Comparison of ENCODE assay signal across 32 cellular contexts in the genomic region with DNA sequence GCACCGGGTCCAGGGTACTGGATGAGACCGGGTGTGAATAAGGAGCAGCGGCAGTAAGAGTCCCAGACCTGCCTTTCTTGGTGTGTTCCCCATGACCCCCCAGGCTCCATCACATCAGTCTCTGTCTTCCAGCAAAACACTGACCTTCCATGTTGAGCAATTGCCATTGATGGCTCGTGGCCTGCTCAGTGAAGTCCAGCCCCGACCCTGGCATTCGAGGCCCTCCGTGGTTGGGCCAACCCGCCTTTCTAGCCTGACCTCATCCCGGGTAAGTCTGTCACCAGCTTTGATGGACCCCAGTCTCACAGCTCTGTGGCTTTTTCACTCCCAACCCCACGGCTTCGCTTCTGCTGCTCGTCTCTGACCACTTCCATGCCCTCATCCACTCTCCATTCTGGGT. TPM values are rescaled to one million over a fixed set of nuclear protein-coding genes. Genes with fewer than 3 reads are reported as not detected.
"Had no signal": no experiment of that assay in that cellular context is flagged by ENCODE, and none has a peak within 500 bp of the region (broad histone marks: within the 10 kb centered on the region; RNA-seq: fewer than 3 reads in every experiment).

No MANE protein-coding gene starts in this region.

- H3K27ac ChIP-seq: adrenal gland, body of pancreas, colonic mucosa, gastrocnemius medialis, neural progenitor cell, right lobe of liver, upper lobe of left lung, vagina had no signal

- H3K4me1 Mint-ChIP-seq: activated CD4-positive, alpha-beta T cell treated with anti-CD3 and anti-CD28 coated beads for 36 hours; activated CD8-positive, alpha-beta memory T cell treated with anti-CD3 and anti-CD28 coated beads, Interleukin-2, amount 10 ng/mL, durations not matched to agents 7 days and 5 days; activated naive CD8-positive, alpha-beta T cell treated with anti-CD3 and anti-CD28 coated beads for 36 hours; stimulated activated effector memory CD8-positive, alpha-beta T cell treated with anti-CD3 and anti-CD28 coated beads, Interleukin-12 subunit alpha, Interleukin-12 subunit beta, amount 100 ng/mL, for 72 hours had no signal

- H3K9me3 Mint-ChIP-seq: activated naive CD8-positive, alpha-beta T cell treated with anti-CD3 and anti-CD28 coated beads for 36 hours; activated T-helper 2 cell treated with anti-CD3 and anti-CD28 coated beads, Interferon-gamma antibody, Interleukin-2, Interleukin-4, amounts not matched to agents 10 μg/mL and 5 μg/mL and 100 μg/mL, durations not matched to agents 14 hours and 24 hours and 36 hours; naive thymus-derived CD4-positive, alpha-beta T cell; neural progenitor cell; stimulated activated effector memory CD8-positive, alpha-beta T cell treated with anti-CD3 and anti-CD28 coated beads, Interleukin-12 subunit alpha, Interleukin-12 subunit beta, amount 100 ng/mL, for 72 hours; stimulated activated naive CD8-positive, alpha-beta T cell treated with anti-CD3 and anti-CD28 coated beads, Interleukin-15, Interleukin-2, amounts not matched to agents 100 ng/mL and 50 ng/mL, for 24 hours had no signal

- H3K4me3 Mint-ChIP-seq: activated CD4-positive, alpha-beta T cell treated with anti-CD3 and anti-CD28 coated beads for 36 hours; activated CD8-positive, alpha-beta memory T cell treated with anti-CD3 and anti-CD28 coated beads, Interleukin-2, amount 10 ng/mL, durations not matched to agents 7 days and 5 days; activated CD8-positive, alpha-beta T cell treated with anti-CD3 and anti-CD28 coated beads, Interleukin-2, amount 10 ng/mL, durations not matched to agents 7 days and 5 days; activated naive CD8-positive, alpha-beta T cell treated with anti-CD3 and anti-CD28 coated beads for 36 hours; naive thymus-derived CD4-positive, alpha-beta T cell; neural progenitor cell; stimulated activated effector memory CD8-positive, alpha-beta T cell treated with anti-CD3 and anti-CD28 coated beads, Interleukin-12 subunit alpha, Interleukin-12 subunit beta, amount 100 ng/mL, for 72 hours; stimulated activated naive CD8-positive, alpha-beta T cell treated with anti-CD3 and anti-CD28 coated beads, Interleukin-15, Interleukin-2, amounts not matched to agents 100 ng/mL and 50 ng/mL, for 24 hours had no signal

- H3K27me3 ChIP-seq: adrenal gland, body of pancreas, colonic mucosa, gastrocnemius medialis, neural progenitor cell, right lobe of liver, upper lobe of left lung, vagina had no signal

- H3K36me3 ChIP-seq: colonic mucosa had no signal

- H3K27me3 Mint-ChIP-seq: activated CD4-positive, alpha-beta T cell treated with anti-CD3 and anti-CD28 coated beads for 36 hours; activated CD8-positive, alpha-beta memory T cell treated with anti-CD3 and anti-CD28 coated beads, Interleukin-2, amount 10 ng/mL, durations not matched to agents 7 days and 5 days; stimulated activated naive CD8-positive, alpha-beta T cell treated with anti-CD3 and anti-CD28 coated beads, Interleukin-15, Interleukin-2, amounts not matched to agents 100 ng/mL and 50 ng/mL, for 24 hours had no signal

- ATAC-seq: activated CD4-positive, alpha-beta T cell treated with anti-CD3 and anti-CD28 coated beads for 36 hours; activated CD8-positive, alpha-beta memory T cell treated with anti-CD3 and anti-CD28 coated beads, Interleukin-2, amount 10 ng/mL, durations not matched to agents 7 days and 5 days; activated CD8-positive, alpha-beta T cell treated with anti-CD3 and anti-CD28 coated beads, Interleukin-2, amount 10 ng/mL, durations not matched to agents 7 days and 5 days; gastrocnemius medialis; naive thymus-derived CD4-positive, alpha-beta T cell; stimulated activated effector memory CD8-positive, alpha-beta T cell treated with anti-CD3 and anti-CD28 coated beads, Interleukin-12 subunit alpha, Interleukin-12 subunit beta, amount 100 ng/mL, for 72 hours had no signal

- H3K4me1 ChIP-seq: adrenal gland, colonic mucosa, gastrocnemius medialis, left lung, right lobe of liver, upper lobe of left lung, vagina had no signal

- H3K4me3 ChIP-seq: adrenal gland, body of pancreas, colonic mucosa, dorsolateral prefrontal cortex, gastrocnemius medialis, left lung, neural progenitor cell, right lobe of liver, skin epidermis, upper lobe of left lung, vagina had no signal

- H3K9me3 ChIP-seq: adrenal gland, body of pancreas, colonic mucosa, gastrocnemius medialis, left lung, right lobe of liver, upper lobe of left lung, vagina had no signal

- H3K27ac Mint-ChIP-seq: activated CD4-positive, alpha-beta T cell treated with anti-CD3 and anti-CD28 coated beads for 36 hours; activated CD8-positive, alpha-beta memory T cell treated with anti-CD3 and anti-CD28 coated beads, Interleukin-2, amount 10 ng/mL, durations not matched to agents 7 days and 5 days; activated CD8-positive, alpha-beta T cell treated with anti-CD3 and anti-CD28 coated beads, Interleukin-2, amount 10 ng/mL, durations not matched to agents 7 days and 5 days; activated naive CD8-positive, alpha-beta T cell treated with anti-CD3 and anti-CD28 coated beads for 36 hours; activated T-helper 2 cell treated with anti-CD3 and anti-CD28 coated beads, Interferon-gamma antibody, Interleukin-2, Interleukin-4, amounts not matched to agents 10 μg/mL and 5 μg/mL and 100 μg/mL, durations not matched to agents 14 hours and 24 hours and 36 hours; neural progenitor cell; stimulated activated effector memory CD8-positive, alpha-beta T cell treated with anti-CD3 and anti-CD28 coated beads, Interleukin-12 subunit alpha, Interleukin-12 subunit beta, amount 100 ng/mL, for 72 hours; stimulated activated naive CD8-positive, alpha-beta T cell treated with anti-CD3 and anti-CD28 coated beads, Interleukin-15, Interleukin-2, amounts not matched to agents 100 ng/mL and 50 ng/mL, for 24 hours had no signal

- DNase-seq: activated CD4-positive, alpha-beta T cell treated with anti-CD3 and anti-CD28 coated beads for 36 hours; activated CD4-positive, CD25-positive, alpha-beta regulatory T cell; activated CD8-positive, alpha-beta memory T cell treated with anti-CD3 and anti-CD28 coated beads, Interleukin-2, amount 10 ng/mL, durations not matched to agents 7 days and 5 days; activated CD8-positive, alpha-beta T cell treated with anti-CD3 and anti-CD28 coated beads, Interleukin-2, amount 10 ng/mL, durations not matched to agents 7 days and 5 days; activated naive CD4-positive, alpha-beta T cell; activated naive CD8-positive, alpha-beta T cell treated with anti-CD3 and anti-CD28 coated beads for 36 hours; activated T-cell treated with anti-CD3 and anti-CD28 coated beads, Interleukin-2, amount 50 U/mL, for 48 hours; adrenal gland; aorta; body of pancreas; cerebellar nuclear complex; colonic mucosa; dorsolateral prefrontal cortex; effector memory CD4-positive, alpha-beta T cell; gastrocnemius medialis; head of caudate nucleus; kidney glomerular epithelial cell; naive thymus-derived CD4-positive, alpha-beta T cell; occipital lobe; right lobe of liver; stimulated activated CD4-positive, alpha-beta T cell treated with anti-CD3 and anti-CD28 coated beads, Interleukin-12 subunit alpha, Interleukin-12 subunit beta, amount 100 ng/mL, for 4 hours; stimulated activated CD4-positive, alpha-beta T cell treated with anti-CD3 and anti-CD28 coated beads, Interleukin-4, amount 100 ng/mL, for 24 hours; substantia nigra; T-helper 1 cell had no signal

RNA-seq across cellular contexts. Expression of a gene that starts 6.4 kb away (rescaled TPM):
- total RNA-seq: activated CD4-positive, alpha-beta T cell treated with anti-CD3 and anti-CD28 coated beads for 36 hours; activated CD8-positive, alpha-beta memory T cell treated with anti-CD3 and anti-CD28 coated beads, Interleukin-2, amount 10 ng/mL, durations not matched to agents 7 days and 5 days; activated CD8-positive, alpha-beta T cell treated with anti-CD3 and anti-CD28 coated beads, Interleukin-2, amount 10 ng/mL, durations not matched to agents 7 days and 5 days; activated naive CD8-positive, alpha-beta T cell treated with anti-CD3 and anti-CD28 coated beads for 36 hours; body of pancreas; colonic mucosa; gastrocnemius medialis; occipital lobe; vagina had no signal
- polyA plus RNA-seq: aorta; naive thymus-derived CD4-positive, alpha-beta T cell had no signal
